ENCODE assay signal across 7 cellular contexts in genomic region chr20:50724851-50725721, GRCh38. TPM values are rescaled to one million over a fixed set of nuclear protein-coding genes. Genes with fewer than 3 reads are reported as not detected.
DNase-seq lines count a peak whose midpoint lies in the region; ATAC-seq, FAIRE-seq and TF ChIP-seq lines count a peak whose summit lies in the region.

No MANE protein-coding gene starts in this region.

- no peaks in the 10 kb centered on the region for H3K27me3 ChIP-seq in psoas muscle (ENCODE audit: insufficient read depth in 3 of 3, low read length in 2 of 3)

- DNase-seq in activated CD4-positive, alpha-beta T cell treated with anti-CD3 and anti-CD28 coated beads for 48 hours, result peak; percentile 90
- DNase-seq in fibroblast of the conjunctiva (ENCODE audit: low read depth), result peak; percentile 56
- peak; percentile 79 to 89 for DNase-seq in psoas muscle
- no peak for DNase-seq in NCI-H187 (lab: John Stamatoyannopoulos, UW)
- no peak for DNase-seq in iPS-NIHi11 (ENCODE audit: low spot score)
- no peak for DNase-seq in GM12892 (ENCODE audit: insufficient read length)

- intact Hi-C loops in psoas muscle (cut with DNase I), result loop anchor here in 1 of 2 donors (5.0 kb wide), 1 partner anchor 43 kb away; no protein-coding TSS in a partner anchor

- no peak for TF ChIP-seq CTCF in psoas muscle (IDR thresholded peaks at IDR 0.05)

- WGBS in psoas muscle, 3 donors, result 32 to 46% (median 33%) methylated on average over 14 of the region's 14 CpGs

- H3K36me3 ChIP-seq in psoas muscle (ENCODE audit: insufficient read depth in 1 of 2, low read depth in 1 of 2), result no peaks in the 10 kb centered on the region

- no peak for TF ChIP-seq POLR2A in GM12892 (IDR thresholded peaks at IDR 0.05; ENCODE audit: low read depth, low read length)

- H3K4me3 ChIP-seq in psoas muscle, result peak overlapping the region; percentile 40

- peak overlapping the region; percentile 79 for H3K27ac ChIP-seq in psoas muscle

- FAIRE-seq in GM12892 (lab: Jason Lieb, UNC), result no peak

- no peaks in the 10 kb centered on the region for H3K9me3 ChIP-seq in psoas muscle

- ATAC-seq in HG02610 (IDR thresholded peaks at IDR 0.05; ENCODE audit: unreplicated experiment) (peak; percentile 55), psoas muscle (peak; percentile 87 to 93 (median 90))

- H3K4me1 ChIP-seq in psoas muscle, result peaks cover 14% of the 10 kb centered on the region

RNA-seq across cellular contexts. Expression of gene PARD6B, which starts 6.3 kb away (rescaled TPM):
- 1 to 10 TPM in 3 of 4 donors, under 1 TPM in 1; 0.64 to 5.0 (median 1.8) TPM for total RNA-seq in psoas muscle
- polyA plus RNA-seq in psoas muscle, result under 1 TPM; 0.27 to 0.97 (median 0.44) TPM
- polyA plus RNA-seq in GM12892 (2012; ENCODE audit: missing spikeins), result 0.89 TPM

RNA-seq across cellular contexts. Expression of gene RIPOR3, which starts 33.7 kb away (rescaled TPM):
- total RNA-seq in psoas muscle, result 1 to 10 TPM; 3.1 to 5.2 (median 4.5) TPM
- 1 to 10 TPM; 5.4 to 5.7 (median 5.6) TPM for polyA plus RNA-seq in psoas muscle
- 1.2 TPM for polyA plus RNA-seq in GM12892 (2012; ENCODE audit: missing spikeins)

Comparison
In these comparisons a context has a peak if more than half of its experiments do, and no peak if none do; other contexts are left out.
1. DNase-seq: peak in activated CD4-positive, alpha-beta T cell treated with anti-CD3 and anti-CD28 coated beads for 48 hours (single experiment), fibroblast of the conjunctiva (single experiment) and psoas muscle (2 of 2); none in NCI-H187 (0 of 2), iPS-NIHi11 (single experiment) and GM12892 (single experiment).